Comparison of ENCODE assay signal across 11 cellular contexts in the genomic region with DNA sequence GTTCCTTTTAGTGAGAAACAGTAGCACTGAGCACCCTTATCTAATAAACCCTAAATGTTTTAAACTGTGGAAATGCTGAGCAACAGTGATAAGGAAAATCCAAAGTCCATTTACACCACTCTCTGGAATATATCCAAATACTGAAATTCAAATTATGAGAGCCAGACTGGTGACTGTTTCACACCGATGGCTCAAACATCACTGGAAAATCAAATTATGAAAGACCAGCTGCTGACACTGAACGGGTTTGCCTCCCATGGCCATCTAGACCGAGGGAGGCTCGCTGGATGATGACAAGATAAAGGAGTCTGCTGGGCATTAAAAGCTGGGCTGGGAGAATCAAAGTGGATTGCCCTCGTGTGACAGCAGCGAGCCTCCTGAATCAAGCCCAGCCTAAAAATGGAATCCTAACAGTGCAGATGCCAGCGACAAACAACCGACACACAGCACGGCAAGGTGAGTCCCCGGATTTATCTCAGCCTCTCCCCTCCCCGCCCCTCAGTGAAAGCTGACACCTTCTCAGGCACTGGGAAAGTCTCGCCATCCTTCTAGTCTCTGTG. TPM values are rescaled to one million over a fixed set of nuclear protein-coding genes. Genes with fewer than 3 reads are reported as not detected.
DNase-seq lines count a peak whose midpoint lies in the region; ATAC-seq and TF ChIP-seq lines count a peak whose summit lies in the region.
"Had no signal": no experiment of that assay in that cellular context is flagged by ENCODE, and none has a peak within 500 bp of the region (broad histone marks: within the 10 kb centered on the region; RNA-seq: fewer than 3 reads in every experiment).

No MANE protein-coding gene starts in this region.

- no peak for TF ChIP-seq RAD21 in liver (IDR thresholded peaks at IDR 0.05)

- intact Hi-C loops in prostate gland (cut with DNase I), result no loop called here

- H3K79me2 ChIP-seq in ACC112 (ENCODE audit: control insufficient read depth, insufficient read depth, low read length, unreplicated experiment), result peaks cover 90% of the 10 kb centered on the region

- H3K27ac ChIP-seq in ACC112 (ENCODE audit: low read depth, low read length) (peak overlapping the region; percentile 75), liver (ENCODE audit: low read depth in 1 of 2, low read length in 2 of 2) (no peak overlapping the region), prostate gland (no peak overlapping the region)

- no peak for ATAC-seq in HG03108 (IDR thresholded peaks at IDR 0.05; ENCODE audit: unreplicated experiment)

- no peaks in the 10 kb centered on the region for H3K9me3 ChIP-seq in liver (ENCODE audit: control insufficient read depth in 4 of 4, low read length in 3 of 4)
- no peaks in the 10 kb centered on the region for H3K9me3 ChIP-seq in prostate gland

- WGBS in liver, result 54% methylated on average over 12 of the region's 12 CpGs
- WGBS in prostate gland, result 70% methylated on average over 12 of the region's 12 CpGs

- H3K36me3 ChIP-seq in ACC112 (ENCODE audit: insufficient read depth, low read length) (peaks cover 9% of the 10 kb centered on the region), liver (ENCODE audit: control insufficient read depth in 4 of 4, insufficient read depth in 3 of 4, low read depth in 1 of 4, low read length in 3 of 4) (no peaks in the 10 kb centered on the region), prostate gland (no peaks in the 10 kb centered on the region)

- no peak for TF ChIP-seq POLR2A in prostate gland (IDR thresholded peaks at IDR 0.05)

- TF ChIP-seq CTCF in liver (IDR thresholded peaks at IDR 0.05; ENCODE audit: low read depth, low read length, missing input control) (no peak), prostate gland (IDR thresholded peaks at IDR 0.05) (no peak)

- H3K4me3 ChIP-seq in ACC112 (ENCODE audit: low read depth, low read length), result no peak overlapping the region
- H3K4me3 ChIP-seq in liver (ENCODE audit: low read depth in 1 of 3, low read length in 3 of 3), result no peak overlapping the region
- H3K4me3 ChIP-seq in prostate gland, result no peak overlapping the region

- no peak overlapping the region for H2AFZ ChIP-seq in ACC112 (ENCODE audit: low read length, unreplicated experiment)

- H3K27me3 ChIP-seq in ACC112 (ENCODE audit: insufficient read depth, low read length), result no peaks in the 10 kb centered on the region
- H3K27me3 ChIP-seq in liver (ENCODE audit: control insufficient read depth in 4 of 4, insufficient read depth in 4 of 4, low read length in 3 of 4), result no peaks in the 10 kb centered on the region
- H3K27me3 ChIP-seq in prostate gland (replicated peaks; ENCODE audit: insufficient read depth), result no peaks in the 10 kb centered on the region

- peak; percentile 7 for DNase-seq in NCI-H226
- DNase-seq in ecto neural progenitor cell (ENCODE audit: low spot score), result peak; percentile 48
- DNase-seq in stimulated activated naive CD4-positive, alpha-beta T cell (lab: John Stamatoyannopoulos, UW), result no peak
- DNase-seq in prostate gland (ENCODE audit: low spot score), result no peak
- DNase-seq in GF-D8 (lab: John Stamatoyannopoulos, UW), result no peak
- DNase-seq: activated naive CD4-positive, alpha-beta T cell treated with anti-CD3 and anti-CD28 coated beads, Interleukin-2, amount 50 U/mL, for 16 hours; central memory CD4-positive, alpha-beta T cell; NCI-H1436 treated with DMSO at 0.1 percent for 48 hours had no signal

- no peak overlapping the region for H3K9ac ChIP-seq in liver (ENCODE audit: low read depth in 1 of 2, low read length in 2 of 2)

- peaks cover 59% of the 10 kb centered on the region for H3K4me1 ChIP-seq in ACC112 (ENCODE audit: control insufficient read depth, insufficient read depth, low read length, unreplicated experiment)
- H3K4me1 ChIP-seq in liver (ENCODE audit: control insufficient read depth in 4 of 4, insufficient read depth in 4 of 4, low read length in 3 of 4), result peaks cover 0 to 10% (median 6%) of the 10 kb centered on the region in 4 donors
- no peaks in the 10 kb centered on the region for H3K4me1 ChIP-seq in prostate gland (replicated peaks)

TF ChIP-seq in liver, 16 proteins besides CTCF, POLR2A, EP300 and RAD21:
- TF ChIP-seq JUND (IDR thresholded peaks at IDR 0.05) (peak in 1 of 2 donors; percentile 36), SP1 (IDR thresholded peaks at IDR 0.05) (peak; percentile 13), HNF4G (IDR thresholded peaks at IDR 0.05) (peak; percentile 54), HNF4A (conservative IDR thresholded peaks at IDR 0.05) (peak; percentile 52 to 67), FOXA2 (IDR thresholded peaks at IDR 0.05) (no peak), NR2F2 (IDR thresholded peaks at IDR 0.05) (no peak), FOXA1 (IDR thresholded peaks at IDR 0.05) (no peak)

RNA-seq across cellular contexts. Expression of gene SERPINE2, which starts 30.3 kb away (rescaled TPM):
- total RNA-seq in liver (1 to 10 TPM in 1 of 2 donors, under 1 TPM in 1; 0.92 to 4.8 TPM), prostate gland (100 to 1,000 TPM in 1 of 2 donors, 1 to 10 TPM in 1; 2.4 to 158 TPM)
- 1 to 10 TPM; 2.0 to 2.6 TPM for polyA plus RNA-seq in liver

RNA-seq across cellular contexts. Expression of gene MRPL44, which starts 51.5 kb away (rescaled TPM):
- total RNA-seq in liver, result 10 to 100 TPM; 22.0 to 25.5 TPM
- polyA plus RNA-seq in liver, result 10 to 100 TPM; 19.0 to 27.8 TPM
- 10 to 100 TPM; 33.1 to 33.5 TPM for total RNA-seq in prostate gland

Comparison
In these comparisons a context has a peak if more than half of its experiments do, and no peak if none do; other contexts are left out.
1. DNase-seq: peak in NCI-H226 (single experiment) and ecto neural progenitor cell (single experiment); none in stimulated activated naive CD4-positive, alpha-beta T cell (0 of 6), prostate gland (single experiment) and GF-D8 (single experiment).